Comparison of ENCODE assay signal across 15 cellular contexts in genomic region chr3:168813261-168813660, GRCh38.
"Had no signal": no experiment of that assay in that cellular context is flagged by ENCODE, and none has a peak within 500 bp of the region (broad histone marks: within the 10 kb centered on the region; RNA-seq: fewer than 3 reads in every experiment).

No MANE protein-coding gene starts in this region.

- H3K9me3 Mint-ChIP-seq: activated B cell treated with CpG ODN at 0.5 μM for 24 hours; activated CD4-positive, alpha-beta T cell treated with anti-CD3 and anti-CD28 coated beads, Interleukin-2, amount 10 ng/mL, durations not matched to agents 7 days and 5 days; activated naive CD8-positive, alpha-beta T cell treated with anti-CD3 and anti-CD28 coated beads, Interleukin-2, amount 50 U/mL, for 24 hours had no signal

- H3K27ac Mint-ChIP-seq: activated B cell treated with CpG ODN at 0.5 μM for 24 hours; activated CD4-positive, alpha-beta T cell treated with anti-CD3 and anti-CD28 coated beads, Interleukin-2, amount 10 ng/mL, durations not matched to agents 7 days and 5 days; activated naive CD8-positive, alpha-beta T cell treated with anti-CD3 and anti-CD28 coated beads, Interleukin-2, amount 50 U/mL, for 24 hours had no signal

- H3K4me3 ChIP-seq: ascending aorta, cardiac muscle cell, gastroesophageal sphincter, right atrium auricular region, skin epidermis, stomach had no signal

- H3K27me3 Mint-ChIP-seq: activated B cell treated with CpG ODN at 0.5 μM for 24 hours; activated CD4-positive, alpha-beta T cell treated with anti-CD3 and anti-CD28 coated beads, Interleukin-2, amount 10 ng/mL, durations not matched to agents 7 days and 5 days; activated naive CD8-positive, alpha-beta T cell treated with anti-CD3 and anti-CD28 coated beads, Interleukin-2, amount 50 U/mL, for 24 hours had no signal

- H3K36me3 ChIP-seq: ascending aorta, gastroesophageal sphincter, neutrophil, right atrium auricular region, stomach had no signal

- H3K27ac ChIP-seq: ascending aorta, cardiac muscle cell, gastroesophageal sphincter, neutrophil, right atrium auricular region, skin epidermis, stomach had no signal

- H3K9me3 ChIP-seq: ascending aorta, gastroesophageal sphincter, neutrophil, right atrium auricular region, stomach had no signal

- H3K27me3 ChIP-seq: ascending aorta, cardiac muscle cell, gastroesophageal sphincter, neutrophil, right atrium auricular region, stomach had no signal

- ATAC-seq: activated naive CD8-positive, alpha-beta T cell treated with anti-CD3 and anti-CD28 coated beads, Interleukin-2, amount 50 U/mL, for 24 hours; gastroesophageal sphincter; left ventricle myocardium superior had no signal

- H3K4me1 ChIP-seq: ascending aorta, gastroesophageal sphincter, right atrium auricular region, stomach had no signal

- H3K4me1 Mint-ChIP-seq: activated B cell treated with CpG ODN at 0.5 μM for 24 hours; activated CD4-positive, alpha-beta T cell treated with anti-CD3 and anti-CD28 coated beads, Interleukin-2, amount 10 ng/mL, durations not matched to agents 7 days and 5 days; activated naive CD8-positive, alpha-beta T cell treated with anti-CD3 and anti-CD28 coated beads, Interleukin-2, amount 50 U/mL, for 24 hours had no signal

- DNase-seq: activated B cell treated with CpG ODN at 0.5 μM for 24 hours; activated CD4-positive, alpha-beta T cell treated with anti-CD3 and anti-CD28 coated beads, Interleukin-2, amount 10 ng/mL, durations not matched to agents 7 days and 5 days; activated CD8-positive, alpha-beta memory T cell treated with anti-CD3 and anti-CD28 coated beads for 24 hours; activated naive CD4-positive, alpha-beta T cell treated with Interleukin-2 at 50 U/mL for 16 hours; activated naive CD8-positive, alpha-beta T cell treated with anti-CD3 and anti-CD28 coated beads, Interleukin-2, amount 50 U/mL, for 24 hours; effector CD4-positive, alpha-beta T cell; kidney; left ventricle myocardium superior; stomach had no signal

- H3K4me3 Mint-ChIP-seq: activated B cell treated with CpG ODN at 0.5 μM for 24 hours; activated CD4-positive, alpha-beta T cell treated with anti-CD3 and anti-CD28 coated beads, Interleukin-2, amount 10 ng/mL, durations not matched to agents 7 days and 5 days; activated naive CD8-positive, alpha-beta T cell treated with anti-CD3 and anti-CD28 coated beads, Interleukin-2, amount 50 U/mL, for 24 hours had no signal
